1 cellular context compared by ENCODE assay signal in the genomic region with DNA sequence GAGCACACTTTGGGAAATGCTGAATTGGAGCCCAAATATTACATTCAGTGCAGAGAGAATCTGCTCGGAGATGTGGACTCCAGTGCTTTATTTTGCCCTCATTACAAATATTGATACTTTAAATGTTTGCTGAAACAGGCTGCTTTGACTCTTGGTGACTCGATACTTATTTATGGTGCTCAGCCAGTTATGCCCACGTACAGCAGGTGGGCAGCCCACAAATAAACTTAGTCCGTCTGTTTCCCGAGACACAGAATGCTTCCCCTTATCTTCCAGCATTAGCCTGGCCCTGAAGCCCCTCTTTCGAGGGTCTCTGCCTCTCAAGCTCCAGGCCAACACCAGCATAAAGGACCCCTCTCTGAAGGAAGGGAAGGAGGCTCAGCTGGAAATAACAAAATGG.
TF ChIP-seq lines count a peak whose summit lies in the region.

No MANE protein-coding gene starts in this region.

TF ChIP-seq in GM23338, 12 proteins besides CTCF, POLR2A, EP300 and RAD21:
- TF ChIP-seq, protein P1, sequence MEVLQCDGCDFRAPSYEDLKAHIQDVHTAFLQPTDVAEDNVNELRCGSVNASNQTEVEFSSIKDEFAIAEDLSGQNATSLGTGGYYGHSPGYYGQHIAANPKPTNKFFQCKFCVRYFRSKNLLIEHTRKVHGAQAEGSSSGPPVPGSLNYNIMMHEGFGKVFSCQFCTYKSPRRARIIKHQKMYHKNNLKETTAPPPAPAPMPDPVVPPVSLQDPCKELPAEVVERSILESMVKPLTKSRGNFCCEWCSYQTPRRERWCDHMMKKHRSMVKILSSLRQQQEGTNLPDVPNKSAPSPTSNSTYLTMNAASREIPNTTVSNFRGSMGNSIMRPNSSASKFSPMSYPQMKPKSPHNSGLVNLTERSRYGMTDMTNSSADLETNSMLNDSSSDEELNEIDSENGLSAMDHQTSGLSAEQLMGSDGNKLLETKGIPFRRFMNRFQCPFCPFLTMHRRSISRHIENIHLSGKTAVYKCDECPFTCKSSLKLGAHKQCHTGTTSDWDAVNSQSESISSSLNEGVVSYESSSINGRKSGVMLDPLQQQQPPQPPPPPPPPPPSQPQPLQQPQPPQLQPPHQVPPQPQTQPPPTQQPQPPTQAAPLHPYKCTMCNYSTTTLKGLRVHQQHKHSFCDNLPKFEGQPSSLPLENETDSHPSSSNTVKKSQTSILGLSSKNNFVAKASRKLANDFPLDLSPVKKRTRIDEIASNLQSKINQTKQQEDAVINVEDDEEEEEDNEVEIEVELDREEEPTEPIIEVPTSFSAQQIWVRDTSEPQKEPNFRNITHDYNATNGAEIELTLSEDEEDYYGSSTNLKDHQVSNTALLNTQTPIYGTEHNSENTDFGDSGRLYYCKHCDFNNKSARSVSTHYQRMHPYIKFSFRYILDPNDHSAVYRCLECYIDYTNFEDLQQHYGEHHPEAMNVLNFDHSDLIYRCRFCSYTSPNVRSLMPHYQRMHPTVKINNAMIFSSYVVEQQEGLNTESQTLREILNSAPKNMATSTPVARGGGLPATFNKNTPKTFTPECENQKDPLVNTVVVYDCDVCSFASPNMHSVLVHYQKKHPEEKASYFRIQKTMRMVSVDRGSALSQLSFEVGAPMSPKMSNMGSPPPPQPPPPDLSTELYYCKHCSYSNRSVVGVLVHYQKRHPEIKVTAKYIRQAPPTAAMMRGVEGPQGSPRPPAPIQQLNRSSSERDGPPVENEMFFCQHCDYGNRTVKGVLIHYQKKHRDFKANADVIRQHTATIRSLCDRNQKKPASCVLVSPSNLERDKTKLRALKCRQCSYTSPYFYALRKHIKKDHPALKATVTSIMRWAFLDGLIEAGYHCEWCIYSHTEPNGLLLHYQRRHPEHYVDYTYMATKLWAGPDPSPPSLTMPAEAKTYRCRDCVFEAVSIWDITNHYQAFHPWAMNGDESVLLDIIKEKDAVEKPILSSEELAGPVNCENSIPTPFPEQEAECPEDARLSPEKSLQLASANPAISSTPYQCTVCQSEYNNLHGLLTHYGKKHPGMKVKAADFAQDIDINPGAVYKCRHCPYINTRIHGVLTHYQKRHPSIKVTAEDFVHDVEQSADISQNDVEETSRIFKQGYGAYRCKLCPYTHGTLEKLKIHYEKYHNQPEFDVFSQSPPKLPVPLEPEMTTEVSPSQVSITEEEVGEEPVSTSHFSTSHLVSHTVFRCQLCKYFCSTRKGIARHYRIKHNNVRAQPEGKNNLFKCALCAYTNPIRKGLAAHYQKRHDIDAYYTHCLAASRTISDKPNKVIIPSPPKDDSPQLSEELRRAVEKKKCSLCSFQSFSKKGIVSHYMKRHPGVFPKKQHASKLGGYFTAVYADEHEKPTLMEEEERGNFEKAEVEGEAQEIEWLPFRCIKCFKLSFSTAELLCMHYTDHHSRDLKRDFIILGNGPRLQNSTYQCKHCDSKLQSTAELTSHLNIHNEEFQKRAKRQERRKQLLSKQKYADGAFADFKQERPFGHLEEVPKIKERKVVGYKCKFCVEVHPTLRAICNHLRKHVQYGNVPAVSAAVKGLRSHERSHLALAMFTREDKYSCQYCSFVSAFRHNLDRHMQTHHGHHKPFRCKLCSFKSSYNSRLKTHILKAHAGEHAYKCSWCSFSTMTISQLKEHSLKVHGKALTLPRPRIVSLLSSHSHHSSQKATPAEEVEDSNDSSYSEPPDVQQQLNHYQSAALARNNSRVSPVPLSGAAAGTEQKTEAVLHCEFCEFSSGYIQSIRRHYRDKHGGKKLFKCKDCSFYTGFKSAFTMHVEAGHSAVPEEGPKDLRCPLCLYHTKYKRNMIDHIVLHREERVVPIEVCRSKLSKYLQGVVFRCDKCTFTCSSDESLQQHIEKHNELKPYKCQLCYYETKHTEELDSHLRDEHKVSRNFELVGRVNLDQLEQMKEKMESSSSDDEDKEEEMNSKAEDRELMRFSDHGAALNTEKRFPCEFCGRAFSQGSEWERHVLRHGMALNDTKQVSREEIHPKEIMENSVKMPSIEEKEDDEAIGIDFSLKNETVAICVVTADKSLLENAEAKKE (CRISPR knock-in tag; IDR thresholded peaks at IDR 0.05) = no peak
- TF ChIP-seq ZNF114 (CRISPR knock-in tag; IDR thresholded peaks at IDR 0.05) = no peak
- TF ChIP-seq EZH2 (IDR thresholded peaks at IDR 0.05; ENCODE audit: low read depth, unreplicated experiment) = no peak
- TF ChIP-seq EZH2phosphoT487 (IDR thresholded peaks at IDR 0.05; ENCODE audit: unreplicated experiment) = no peak
- no peak for TF ChIP-seq ZNF331 (CRISPR knock-in tag; IDR thresholded peaks at IDR 0.05; ENCODE audit: low read depth)
- no peak for TF ChIP-seq POLR2AphosphoS5 (IDR thresholded peaks at IDR 0.05; ENCODE audit: low read depth)
- TF ChIP-seq STAT1 (IDR thresholded peaks at IDR 0.05; ENCODE audit: unreplicated experiment) = no peak
- no peak for TF ChIP-seq JUNB (IDR thresholded peaks at IDR 0.05; ENCODE audit: unreplicated experiment)
- TF ChIP-seq CREB1 (CRISPR knock-in tag; IDR thresholded peaks at IDR 0.05; ENCODE audit: low read depth) = no peak
- TF ChIP-seq, protein P2, sequence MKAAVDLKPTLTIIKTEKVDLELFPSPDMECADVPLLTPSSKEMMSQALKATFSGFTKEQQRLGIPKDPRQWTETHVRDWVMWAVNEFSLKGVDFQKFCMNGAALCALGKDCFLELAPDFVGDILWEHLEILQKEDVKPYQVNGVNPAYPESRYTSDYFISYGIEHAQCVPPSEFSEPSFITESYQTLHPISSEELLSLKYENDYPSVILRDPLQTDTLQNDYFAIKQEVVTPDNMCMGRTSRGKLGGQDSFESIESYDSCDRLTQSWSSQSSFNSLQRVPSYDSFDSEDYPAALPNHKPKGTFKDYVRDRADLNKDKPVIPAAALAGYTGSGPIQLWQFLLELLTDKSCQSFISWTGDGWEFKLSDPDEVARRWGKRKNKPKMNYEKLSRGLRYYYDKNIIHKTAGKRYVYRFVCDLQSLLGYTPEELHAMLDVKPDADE (IDR thresholded peaks at IDR 0.05) = no peak
- TF ChIP-seq, protein P3, sequence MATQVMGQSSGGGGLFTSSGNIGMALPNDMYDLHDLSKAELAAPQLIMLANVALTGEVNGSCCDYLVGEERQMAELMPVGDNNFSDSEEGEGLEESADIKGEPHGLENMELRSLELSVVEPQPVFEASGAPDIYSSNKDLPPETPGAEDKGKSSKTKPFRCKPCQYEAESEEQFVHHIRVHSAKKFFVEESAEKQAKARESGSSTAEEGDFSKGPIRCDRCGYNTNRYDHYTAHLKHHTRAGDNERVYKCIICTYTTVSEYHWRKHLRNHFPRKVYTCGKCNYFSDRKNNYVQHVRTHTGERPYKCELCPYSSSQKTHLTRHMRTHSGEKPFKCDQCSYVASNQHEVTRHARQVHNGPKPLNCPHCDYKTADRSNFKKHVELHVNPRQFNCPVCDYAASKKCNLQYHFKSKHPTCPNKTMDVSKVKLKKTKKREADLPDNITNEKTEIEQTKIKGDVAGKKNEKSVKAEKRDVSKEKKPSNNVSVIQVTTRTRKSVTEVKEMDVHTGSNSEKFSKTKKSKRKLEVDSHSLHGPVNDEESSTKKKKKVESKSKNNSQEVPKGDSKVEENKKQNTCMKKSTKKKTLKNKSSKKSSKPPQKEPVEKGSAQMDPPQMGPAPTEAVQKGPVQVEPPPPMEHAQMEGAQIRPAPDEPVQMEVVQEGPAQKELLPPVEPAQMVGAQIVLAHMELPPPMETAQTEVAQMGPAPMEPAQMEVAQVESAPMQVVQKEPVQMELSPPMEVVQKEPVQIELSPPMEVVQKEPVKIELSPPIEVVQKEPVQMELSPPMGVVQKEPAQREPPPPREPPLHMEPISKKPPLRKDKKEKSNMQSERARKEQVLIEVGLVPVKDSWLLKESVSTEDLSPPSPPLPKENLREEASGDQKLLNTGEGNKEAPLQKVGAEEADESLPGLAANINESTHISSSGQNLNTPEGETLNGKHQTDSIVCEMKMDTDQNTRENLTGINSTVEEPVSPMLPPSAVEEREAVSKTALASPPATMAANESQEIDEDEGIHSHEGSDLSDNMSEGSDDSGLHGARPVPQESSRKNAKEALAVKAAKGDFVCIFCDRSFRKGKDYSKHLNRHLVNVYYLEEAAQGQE (IDR thresholded peaks at IDR 0.05; ENCODE audit: unreplicated experiment) = no peak
